ENCODE assay signal across 19 cellular contexts in genomic region chr22:33606495-33606894, GRCh38.
"Had no signal": no experiment of that assay in that cellular context is flagged by ENCODE, and none has a peak within 500 bp of the region (broad histone marks: within the 10 kb centered on the region; RNA-seq: fewer than 3 reads in every experiment).

No MANE protein-coding gene starts in this region.

- H3K4me1 Mint-ChIP-seq: naive thymus-derived CD8-positive, alpha-beta T cell; stimulated activated naive CD8-positive, alpha-beta T cell treated with anti-CD3 and anti-CD28 coated beads, Interleukin-15, amount 100 ng/mL, for 72 hours had no signal

- DNase-seq: erythroblast; foreskin keratinocyte; hippocampal formation; left colon; mucosa of descending colon; naive thymus-derived CD8-positive, alpha-beta T cell; stimulated activated CD4-positive, alpha-beta T cell treated with anti-CD3 and anti-CD28 coated beads, Interleukin-2, amount 100 ng/mL, for 24 hours; stimulated activated CD4-positive, alpha-beta T cell treated with anti-CD3 and anti-CD28 coated beads, Interleukin-4, amount 100 ng/mL, for 4 hours; stimulated activated naive B cell treated with anti-CD40 and anti-IgM and Interleukin-4, amounts not matched to agents 10 μg/mL and 1 μg/mL and 100 μg/mL, for 72 hours; stimulated activated naive CD8-positive, alpha-beta T cell treated with anti-CD3 and anti-CD28 coated beads, Interleukin-15, amount 100 ng/mL, for 72 hours; testis; upper lobe of right lung had no signal

- H3K4me3 ChIP-seq: mucosa of descending colon, prostate gland, skin epidermis, testis, tibial nerve, upper lobe of right lung, vagina had no signal

- H3K36me3 ChIP-seq: prostate gland, upper lobe of right lung, vagina had no signal

- H3K27me3 ChIP-seq: foreskin keratinocyte, testis, tibial nerve, upper lobe of right lung, vagina had no signal

- H3K27me3 Mint-ChIP-seq: dendritic cell treated with granulocyte-macrophage colony-stimulating factor and Interleukin-4, amounts not matched to agents 40 ng/mL and 50 ng/mL, for 4 days; stimulated activated naive B cell treated with anti-CD40 and anti-IgM and Interleukin-4, amounts not matched to agents 10 μg/mL and 1 μg/mL and 100 μg/mL, for 72 hours; stimulated activated naive CD8-positive, alpha-beta T cell treated with anti-CD3 and anti-CD28 coated beads, Interleukin-15, amount 100 ng/mL, for 72 hours had no signal

- H3K4me3 Mint-ChIP-seq: dendritic cell treated with granulocyte-macrophage colony-stimulating factor and Interleukin-4, amounts not matched to agents 40 ng/mL and 50 ng/mL, for 4 days; naive thymus-derived CD8-positive, alpha-beta T cell; stimulated activated naive B cell treated with anti-CD40 and anti-IgM and Interleukin-4, amounts not matched to agents 10 μg/mL and 1 μg/mL and 100 μg/mL, for 72 hours; stimulated activated naive CD8-positive, alpha-beta T cell treated with anti-CD3 and anti-CD28 coated beads, Interleukin-15, amount 100 ng/mL, for 72 hours had no signal

- ATAC-seq: foreskin keratinocyte; left colon; mucosa of descending colon; naive thymus-derived CD8-positive, alpha-beta T cell; sciatic nerve; stimulated activated naive B cell treated with anti-CD40 and anti-IgM and Interleukin-4, amounts not matched to agents 10 μg/mL and 1 μg/mL and 100 μg/mL, for 72 hours; stimulated activated naive CD8-positive, alpha-beta T cell treated with anti-CD3 and anti-CD28 coated beads, Interleukin-15, amount 100 ng/mL, for 72 hours had no signal

- H3K9me3 ChIP-seq: mucosa of descending colon, prostate gland, testis, upper lobe of right lung, vagina had no signal

- H3K27ac Mint-ChIP-seq: dendritic cell treated with granulocyte-macrophage colony-stimulating factor and Interleukin-4, amounts not matched to agents 40 ng/mL and 50 ng/mL, for 4 days; naive thymus-derived CD8-positive, alpha-beta T cell; stimulated activated naive B cell treated with anti-CD40 and anti-IgM and Interleukin-4, amounts not matched to agents 10 μg/mL and 1 μg/mL and 100 μg/mL, for 72 hours; stimulated activated naive CD8-positive, alpha-beta T cell treated with anti-CD3 and anti-CD28 coated beads, Interleukin-15, amount 100 ng/mL, for 72 hours had no signal

- H3K4me1 ChIP-seq: foreskin keratinocyte, parathyroid adenoma, prostate gland, tibial nerve, upper lobe of right lung, vagina had no signal

- H3K27ac ChIP-seq: foreskin keratinocyte, parathyroid adenoma, prostate gland, skin epidermis, tibial nerve, upper lobe of right lung, vagina had no signal
